In the genomic region with DNA sequence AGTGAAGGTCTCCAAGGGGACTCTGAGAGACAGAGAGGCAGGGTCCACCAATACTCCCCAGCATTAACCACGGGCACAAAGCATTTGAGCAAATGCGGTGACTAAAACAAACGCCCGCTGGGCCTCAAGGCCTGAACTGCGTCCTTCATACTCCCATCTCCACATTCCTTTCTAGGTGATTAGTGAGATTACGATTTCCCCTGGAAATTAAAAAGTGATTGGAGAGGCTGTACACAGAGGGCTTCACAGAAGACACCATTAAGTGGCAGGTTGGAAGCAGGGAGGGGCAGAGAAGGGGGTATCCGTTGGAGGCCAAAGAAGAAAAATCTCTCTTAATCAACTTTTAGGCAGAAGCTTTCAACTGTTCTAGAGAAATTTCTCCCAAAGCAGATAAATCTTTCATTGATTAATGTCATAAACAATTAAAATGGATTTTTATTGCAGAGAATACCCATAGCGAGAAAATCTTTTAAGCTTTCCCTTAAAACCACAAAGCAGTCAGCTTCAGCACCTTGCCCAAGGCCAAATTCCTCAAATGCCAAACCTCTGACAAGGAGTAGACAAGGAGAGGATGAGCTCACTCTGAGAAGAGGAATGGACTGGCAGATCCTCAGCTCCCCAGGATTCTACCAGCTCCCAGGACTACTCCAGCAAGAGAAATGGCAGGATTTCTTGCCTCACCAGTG, we compare ENCODE assay signal across 9 cellular contexts. TPM values are rescaled to one million over a fixed set of nuclear protein-coding genes. Genes with fewer than 3 reads are reported as not detected.
DNase-seq lines count a peak whose midpoint lies in the region; ATAC-seq, FAIRE-seq and TF ChIP-seq lines count a peak whose summit lies in the region.
"Had no signal": no experiment of that assay in that cellular context is flagged by ENCODE, and none has a peak within 500 bp of the region (broad histone marks: within the 10 kb centered on the region; RNA-seq: fewer than 3 reads in every experiment).

No MANE protein-coding gene starts in this region.

- peak overlapping the region; percentile 65 for H3K9ac ChIP-seq in keratinocyte (ENCODE audit: control insufficient read depth, extremely low read depth, insufficient read depth, low read length)

- peak overlapping the region; percentile 94 for H3K4me2 ChIP-seq in keratinocyte (ENCODE audit: control insufficient read depth, extremely low read depth, insufficient read depth, low read depth, low read length)

- no peak overlapping the region for H2AFZ ChIP-seq in keratinocyte (ENCODE audit: control insufficient read depth, low read length)

- intact Hi-C loops in MCF 10A (cut with micrococcal nuclease) (loop anchor here (2.0 kb wide), 2 partner anchors 29 to 37 kb away; partner anchors contain the start of gene MB21D2), ascending aorta (cut with DNase I) (no loop called here)

- H3K4me1 Mint-ChIP-seq in MCF 10A (ENCODE audit: insufficient read depth, unreplicated experiment): peaks cover 34% of the 10 kb centered on the region

- H3K9me3 Mint-ChIP-seq in MCF 10A (ENCODE audit: unreplicated experiment): no peaks in the 10 kb centered on the region

- TF ChIP-seq CTCF in AG04450 (IDR thresholded peaks at IDR 0.05; ENCODE audit: low read depth, low read length) (no peak), MCF 10A (IDR thresholded peaks at IDR 0.05; ENCODE audit: unreplicated experiment) (no peak), keratinocyte (optimal IDR thresholded peaks at IDR 0.05 in 1 of 3, IDR thresholded peaks at IDR 0.05 in 1 of 3, conservative IDR thresholded peaks at IDR 0.05 in 1 of 3; ENCODE audit: extremely low read depth in 1 of 3, insufficient read depth in 2 of 3, low read length in 3 of 3) (no peak), ascending aorta (IDR thresholded peaks at IDR 0.05) (no peak)

- H3K4me3 Mint-ChIP-seq in MCF 10A (ENCODE audit: unreplicated experiment): peak overlapping the region; percentile 51

- peak; percentile 89 for DNase-seq in AG04450 (ENCODE audit: low read depth, low spot score)
- peak; percentile 89 for DNase-seq in HTR-8/SVneo (ENCODE audit: insufficient read length, low spot score)
- peak; percentile 97 for DNase-seq in MCF 10A (ENCODE audit: unreplicated experiment)
- DNase-seq in keratinocyte (ENCODE audit: low read depth, low spot score): peak; percentile 80
- no peak for DNase-seq in ascending aorta (ENCODE audit: low spot score in 2 of 2)
- no peak for DNase-seq in GDM1 (lab: John Stamatoyannopoulos, UW)
- DNase-seq in substantia nigra (lab: John Stamatoyannopoulos, UW): no peak
- DNase-seq: NCI-H1417 treated with DMSO at 0.1 percent for 48 hours had no signal

- ATAC-seq in GM18502 (IDR thresholded peaks at IDR 0.05; ENCODE audit: poor library complexity, unreplicated experiment): no peak

- H3K79me2 ChIP-seq in keratinocyte (ENCODE audit: control insufficient read depth, insufficient read depth, low read length): peaks cover 26% of the 10 kb centered on the region

- no peaks in the 10 kb centered on the region for H3K36me3 ChIP-seq in keratinocyte (ENCODE audit: control insufficient read depth in 2 of 2, extremely low read depth in 1 of 2, insufficient read depth in 2 of 2, low read length in 2 of 2)
- no peaks in the 10 kb centered on the region for H3K36me3 ChIP-seq in ascending aorta

- CTCF ChIA-PET in AG04450 (lab: Charles Lee): interaction anchor here (0.8 to 1.4 kb wide), 2 partner anchors 63 to 66 kb away, joined by 3 to 5 read pairs; no protein-coding TSS in a partner anchor
- CTCF ChIA-PET in MCF 10A (lab: Yijun Ruan, JAX): interaction anchor here (0.9 to 2.0 kb wide), 6 partner anchors 9 to 162 kb away, joined by 3 to 9 read pairs (median 6); no protein-coding TSS in a partner anchor

- no peaks in the 10 kb centered on the region for H4K20me1 ChIP-seq in keratinocyte (ENCODE audit: control insufficient read depth, extremely low read depth, insufficient read depth, low read length)

- dilution Hi-C loops in keratinocyte (cut with MboI; ENCODE audit: extremely low pct_ligation_motif_present, low sequenced_read_pairs): no loop called here

- H3K4me1 ChIP-seq in keratinocyte (ENCODE audit: control insufficient read depth, extremely low read depth, insufficient read depth, low read length): peaks cover 23% of the 10 kb centered on the region
- no peaks in the 10 kb centered on the region for H3K4me1 ChIP-seq in ascending aorta

- TSS peak; percentile 66 for BruUV-seq in MCF 10A (replicated peaks; lab: Mats Ljungman, UMichigan)

- no peak overlapping the region for H3K27ac ChIP-seq in AG04450 (ENCODE audit: low read depth, low read length)
- H3K27ac ChIP-seq in keratinocyte (ENCODE audit: control insufficient read depth, insufficient read depth, low read length): peak overlapping the region; percentile 87
- no peak overlapping the region for H3K27ac ChIP-seq in ascending aorta
- H3K27ac ChIP-seq in substantia nigra (ENCODE audit: low read depth, low read length, poor library complexity, severe bottlenecking): no peak overlapping the region

- FAIRE-seq in HTR-8/SVneo (lab: Jason Lieb, UNC) (peak; percentile 36), keratinocyte (lab: Jason Lieb, UNC) (peak; percentile 79)

- POLR2A ChIA-PET in AG04450 (lab: Yijun Ruan, JAX) (interaction anchor here (0.6 to 1.2 kb wide), 7 partner anchors 9 to 61 kb away, joined by 3 to 8 read pairs (median 5); no protein-coding TSS in a partner anchor), MCF 10A (lab: Yijun Ruan, JAX) (interaction anchor here (0.6 to 3.1 kb wide), 8 partner anchors 10 to 110 kb away, joined by 3 to 17 read pairs (median 5); partner anchors contain the start of gene MB21D2)

- H3K27me3 ChIP-seq in AG04450 (ENCODE audit: control insufficient read depth, insufficient read depth, low read length) (no peaks in the 10 kb centered on the region), keratinocyte (ENCODE audit: control insufficient read depth, extremely low read depth, insufficient read depth, low read length) (no peaks in the 10 kb centered on the region), ascending aorta (no peaks in the 10 kb centered on the region)

- H3K36me3 Mint-ChIP-seq in MCF 10A (ENCODE audit: insufficient read depth, unreplicated experiment): no peaks in the 10 kb centered on the region

- H3K4me3 ChIP-seq in AG04450 (ENCODE audit: low read depth, low read length) (no peak overlapping the region), keratinocyte (ENCODE audit: control insufficient read depth in 2 of 3, extremely low read depth in 1 of 3, insufficient read depth in 2 of 3, low read depth in 1 of 3, low read length in 3 of 3) (peak overlapping the region in 2 of 3 experiments; percentile 48 to 58), ascending aorta (no peak overlapping the region)

- peak overlapping the region; percentile 14 for H3K27ac Mint-ChIP-seq in MCF 10A (ENCODE audit: low read depth, unreplicated experiment)

- no peaks in the 10 kb centered on the region for H3K27me3 Mint-ChIP-seq in MCF 10A (ENCODE audit: insufficient read depth, unreplicated experiment)

- H3K9me3 ChIP-seq in AG04450 (ENCODE audit: control insufficient read depth, insufficient read depth, low read length) (peaks cover 4% of the 10 kb centered on the region; the same call in 1 of the 2 replicates), keratinocyte (ENCODE audit: control insufficient read depth, low read depth, low read length) (no peaks in the 10 kb centered on the region), ascending aorta (no peaks in the 10 kb centered on the region)

- H3K9me1 ChIP-seq in keratinocyte (ENCODE audit: control insufficient read depth, extremely low read depth, insufficient read depth, low read length): no peaks in the 10 kb centered on the region

RNA-seq across cellular contexts. Expression of gene MB21D2, which starts 38.2 kb away (rescaled TPM):
- polyA plus RNA-seq in AG04450 (2011; rRNA removed) (14.1 and 14.6 TPM in 2 replicates), keratinocyte (5.5 to 9.0 TPM (median 8.8 TPM) in 3 replicates)
- polyA minus RNA-seq in AG04450 (2011; rRNA and poly(A)+ RNA removed): 26.1 and 31.0 TPM in 2 replicates
- total RNA-seq in MCF 10A (2022) (3.6 and 4.4 TPM in 2 replicates), ascending aorta (0.11 TPM)
- polyA plus RNA-seq in keratinocyte (2011; ENCODE audit: low read depth): 0.84 TPM
- polyA plus RNA-seq in keratinocyte (2011; cell fraction: cytosol; rRNA removed): 4.5 and 5.8 TPM in 2 replicates
- 7.0 and 7.2 TPM in 2 replicates for polyA plus RNA-seq in keratinocyte (2011; cell fraction: nucleus; rRNA removed)
- 3.7 and 7.1 TPM in 2 replicates for polyA plus RNA-seq in keratinocyte (2012; ENCODE audit: low replicate concordance)
- 10.9 to 13.4 TPM (median 12.3 TPM) in 3 replicates for polyA minus RNA-seq in keratinocyte
- polyA minus RNA-seq in keratinocyte (2011; cell fraction: cytosol; rRNA and poly(A)+ RNA removed): 7.5 TPM
- 6.9 and 11.7 TPM in 2 replicates for polyA minus RNA-seq in keratinocyte (2011; cell fraction: nucleus; rRNA and poly(A)+ RNA removed)

Comparison
In these comparisons a context has a peak if more than half of its experiments do, and no peak if none do; other contexts are left out.
1. DNase-seq: peak in AG04450 (single experiment), HTR-8/SVneo (single experiment), MCF 10A (single experiment) and keratinocyte (single experiment); none in ascending aorta (0 of 2), GDM1 (single experiment) and substantia nigra (0 of 49).
2. H3K4me3 ChIP-seq: peak in keratinocyte (2 of 3); none in AG04450 (single experiment) and ascending aorta (0 of 2).